Comparison of ENCODE assay signal across 1 cellular context in the genomic region with DNA sequence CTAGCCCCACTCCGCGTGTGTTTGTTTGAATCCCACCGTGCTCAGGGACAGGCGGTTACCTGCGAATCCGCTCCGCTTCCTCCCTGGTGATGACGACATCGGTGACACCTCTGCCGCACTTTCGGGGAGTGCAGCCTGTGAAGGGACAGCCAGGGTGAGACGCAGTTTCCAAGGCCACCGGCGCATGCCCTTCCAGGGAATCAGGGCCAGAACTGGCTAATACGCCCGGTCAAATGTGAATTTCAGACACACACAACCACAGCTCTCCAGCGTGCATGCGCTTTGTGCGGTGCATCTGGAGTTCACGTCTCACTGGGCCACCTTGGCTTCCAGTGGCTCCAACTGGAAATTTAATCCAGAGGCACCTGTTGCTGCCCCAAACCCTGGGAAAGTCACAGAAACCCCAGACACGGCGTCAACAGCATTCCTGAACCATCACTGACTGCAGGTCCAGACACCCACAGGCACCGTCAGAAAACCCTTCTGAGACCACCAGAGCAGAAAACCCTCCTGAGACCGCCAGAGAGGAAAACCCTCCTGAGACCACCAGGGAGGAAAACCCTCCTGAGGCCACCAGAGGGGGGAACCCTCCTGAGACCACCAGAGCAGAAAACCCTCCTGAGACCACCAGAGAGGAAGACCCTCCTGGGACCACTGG.
TF ChIP-seq lines count a peak whose summit lies in the region.

No MANE protein-coding gene starts in this region.

TF ChIP-seq in K562, 482 proteins besides CTCF, POLR2A, EP300 and RAD21:
- TF ChIP-seq POU5F1 (IDR thresholded peaks at IDR 0.05; ENCODE audit: borderline replicate concordance, low read depth, low read length, partially characterized antibody) (no peak), PCBP2 (IDR thresholded peaks at IDR 0.05; ENCODE audit: low read depth, low read length, poor library complexity, severe bottlenecking) (no peak), MAFF (IDR thresholded peaks at IDR 0.05; ENCODE audit: low read length) (no peak), POLR2G (IDR thresholded peaks at IDR 0.05; ENCODE audit: low read depth, low read length) (0 out of 2 replicates have a peak, but pooled peaks have one; percentile 21), XRCC4 (IDR thresholded peaks at IDR 0.05; ENCODE audit: extremely low read depth, insufficient read depth, insufficient read length) (no peak), CCAR2 (IDR thresholded peaks at IDR 0.05; ENCODE audit: low read depth, low read length) (no peak), DACH1 (IDR thresholded peaks at IDR 0.05; ENCODE audit: partially characterized antibody) (no peak), DNMT1 (IDR thresholded peaks at IDR 0.05) (no peak)
